6 cellular contexts compared by ENCODE assay signal in the genomic region with DNA sequence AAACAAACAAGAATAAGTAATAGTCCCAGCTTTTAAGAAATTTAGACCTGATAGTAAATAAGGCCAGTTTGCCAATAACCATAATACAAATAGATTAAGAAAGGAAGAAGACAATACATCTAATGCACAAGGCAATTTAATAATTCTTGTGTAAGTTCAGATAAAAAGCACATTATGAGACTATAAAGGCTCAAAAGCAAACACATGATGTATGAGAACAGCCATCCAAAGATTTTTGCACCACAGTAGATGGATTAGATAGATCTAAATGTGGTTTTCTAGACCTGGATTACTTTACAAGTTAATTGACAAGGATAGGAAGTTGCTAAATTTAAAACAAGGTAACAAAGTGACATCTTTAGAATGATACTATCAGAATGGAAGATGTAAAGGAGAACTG.
"Had no signal": no experiment of that assay in that cellular context is flagged by ENCODE, and none has a peak within 500 bp of the region (broad histone marks: within the 10 kb centered on the region; RNA-seq: fewer than 3 reads in every experiment).

No MANE protein-coding gene starts in this region.

- H3K4me3 ChIP-seq: GM23338, K562 had no signal

- DNase-seq: H9, HCEC 1CT, HFFc6, KG1 had no signal
